Comparison of ENCODE assay signal across 9 cellular contexts in genomic region chr13:40613192-40613818, GRCh38. TPM values are rescaled to one million over a fixed set of nuclear protein-coding genes. Genes with fewer than 3 reads are reported as not detected.
DNase-seq lines count a peak whose midpoint lies in the region; ATAC-seq and TF ChIP-seq lines count a peak whose summit lies in the region.
"Had no signal": no experiment of that assay in that cellular context is flagged by ENCODE, and none has a peak within 500 bp of the region (broad histone marks: within the 10 kb centered on the region; RNA-seq: fewer than 3 reads in every experiment).

No MANE protein-coding gene starts in this region.

- no peaks in the 10 kb centered on the region for H3K9me3 Mint-ChIP-seq in T-cell
- no peaks in the 10 kb centered on the region for H3K9me3 Mint-ChIP-seq in central memory CD8-positive, alpha-beta T cell

- H3K4ac ChIP-seq in trophoblast cell (ENCODE audit: low read depth, low read length) = peak overlapping the region; percentile 64

- H3K4me3 Mint-ChIP-seq in T-cell = peak overlapping the region; percentile 73 to 81 (median 78)
- peak overlapping the region; percentile 75 for H3K4me3 Mint-ChIP-seq in central memory CD8-positive, alpha-beta T cell

- no TSS peak for BruUV-seq in A673 (replicated peaks; lab: Mats Ljungman, UMichigan)

- no peak for TF ChIP-seq CTCF in A673 (conservative IDR thresholded peaks at IDR 0.05; ENCODE audit: low read depth, low read length)

- CTCF ChIA-PET in T-cell (lab: Charles Lee) = interaction anchor here (0.5 to 1.3 kb wide), 5 partner anchors 9 to 545 kb away, joined by 3 to 6 read pairs (median 4); no protein-coding TSS in a partner anchor
- CTCF ChIA-PET in A673 (lab: Charles Lee) = no interaction called here

- H2AFZ ChIP-seq in trophoblast cell (ENCODE audit: insufficient read depth, low read length, poor library complexity) = peak overlapping the region; percentile 45

- POLR2A ChIA-PET in T-cell (lab: Charles Lee) = interaction anchor here (0.5 to 1.2 kb wide), 8 partner anchors 9 to 127 kb away, joined by 3 to 9 read pairs (median 4); no protein-coding TSS in a partner anchor
- POLR2A ChIA-PET in A673 (lab: Charles Lee; ENCODE audit: low non-redundant PET) = no interaction called here

- H2BK12ac ChIP-seq in trophoblast cell (ENCODE audit: low read length) = no peak overlapping the region

- peaks cover 2% of the 10 kb centered on the region for H3K79me1 ChIP-seq in trophoblast cell (ENCODE audit: low read length)

- no peaks in the 10 kb centered on the region for H3K9me3 ChIP-seq in trophoblast cell (ENCODE audit: insufficient read depth, low read depth, low read length)
- H3K9me3 ChIP-seq in A673 (ENCODE audit: low read depth, low read length, poor library complexity, severe bottlenecking) = no peaks in the 10 kb centered on the region

- peaks cover 3% of the 10 kb centered on the region in 2 experiments for H3K36me3 ChIP-seq in trophoblast cell (ENCODE audit: control insufficient read depth in 1 of 2, insufficient read depth in 2 of 2, low read length in 2 of 2)
- H3K36me3 ChIP-seq in A673 (ENCODE audit: insufficient read depth, low read length, poor library complexity, severe bottlenecking) = no peaks in the 10 kb centered on the region

- no peaks in the 10 kb centered on the region for H3K27me3 Mint-ChIP-seq in T-cell
- no peaks in the 10 kb centered on the region for H3K27me3 Mint-ChIP-seq in central memory CD8-positive, alpha-beta T cell

- H4K8ac ChIP-seq in trophoblast cell (ENCODE audit: low read depth, low read length) = peak overlapping the region; percentile 31

- peaks cover 2% of the 10 kb centered on the region for H3K36me3 Mint-ChIP-seq in T-cell
- H3K36me3 Mint-ChIP-seq in central memory CD8-positive, alpha-beta T cell (ENCODE audit: insufficient read depth) = peaks cover 14% of the 10 kb centered on the region

- H3K27me3 ChIP-seq in trophoblast cell (ENCODE audit: insufficient read depth, low read length) (no peaks in the 10 kb centered on the region), A673 (replicated peaks; ENCODE audit: insufficient read depth, low read depth, low read length, poor library complexity) (no peaks in the 10 kb centered on the region)

- no peak overlapping the region for H4K91ac ChIP-seq in trophoblast cell (ENCODE audit: low read depth, low read length)

- H3K4me2 ChIP-seq in trophoblast cell (ENCODE audit: low read length) = no peak overlapping the region

- no CpG with 5 or more reads among the region's 7 CpGs for WGBS in trophoblast cell (ENCODE audit: extremely low coverage, insufficient coverage, insufficient read length)

- no peak overlapping the region for H4K12ac ChIP-seq in trophoblast cell (ENCODE audit: low read depth, low read length)

- H3K9ac ChIP-seq in trophoblast cell (ENCODE audit: low read length) = no peak overlapping the region

- peaks cover 14 to 22% of the 10 kb centered on the region in 2 experiments for H3K4me1 ChIP-seq in trophoblast cell (ENCODE audit: control insufficient read depth in 1 of 2, insufficient read depth in 2 of 2, low read length in 2 of 2)
- no peaks in the 10 kb centered on the region for H3K4me1 ChIP-seq in A673 (ENCODE audit: insufficient read depth, low read length, poor library complexity, severe bottlenecking)

- H2BK120ac ChIP-seq in trophoblast cell (ENCODE audit: insufficient read depth, low read length, poor library complexity) = no peak overlapping the region

- intact Hi-C loops in A673 (cut with micrococcal nuclease; ENCODE audit: unreplicated experiment) = no loop called here

- H3K27ac Mint-ChIP-seq in T-cell = peak overlapping the region; percentile 83 to 89
- peak overlapping the region; percentile 47 for H3K27ac Mint-ChIP-seq in central memory CD8-positive, alpha-beta T cell (ENCODE audit: low read depth)

- no peak overlapping the region for H3K14ac ChIP-seq in trophoblast cell (ENCODE audit: low read length)

- H2AK5ac ChIP-seq in trophoblast cell (ENCODE audit: low read length) = no peak overlapping the region

- no peak overlapping the region for H3K27ac ChIP-seq in trophoblast cell (ENCODE audit: low read depth, low read length)
- no peak overlapping the region for H3K27ac ChIP-seq in A673 (ENCODE audit: low read depth, low read length, poor library complexity, severe bottlenecking)
- H3K27ac ChIP-seq: epithelial cell of prostate had no signal

- peaks cover 18% of the 10 kb centered on the region for H3K79me2 ChIP-seq in trophoblast cell (ENCODE audit: control insufficient read depth, insufficient read depth, low read length, poor library complexity)

- peaks cover 84 to 98% (median 96%) of the 10 kb centered on the region in 3 donors for H3K4me1 Mint-ChIP-seq in T-cell
- H3K4me1 Mint-ChIP-seq in central memory CD8-positive, alpha-beta T cell = peaks cover 71% of the 10 kb centered on the region

- H3K23ac ChIP-seq in trophoblast cell (ENCODE audit: low read length) = no peak overlapping the region

- no peak overlapping the region for H2BK5ac ChIP-seq in trophoblast cell (ENCODE audit: low read depth, low read length, poor library complexity)

- H3K4me3 ChIP-seq in trophoblast cell (ENCODE audit: low read depth, low read length) (no peak overlapping the region), A673 (ENCODE audit: low read depth, low read length, poor library complexity, severe bottlenecking) (no peak overlapping the region)

- H3K18ac ChIP-seq in trophoblast cell (ENCODE audit: low read length) = peak overlapping the region; percentile 62

- ATAC-seq in GM18511 (IDR thresholded peaks at IDR 0.05; ENCODE audit: unreplicated experiment) (peak; percentile 86), HG02610 (IDR thresholded peaks at IDR 0.05; ENCODE audit: unreplicated experiment) (peak; percentile 75), T-cell (replicated peaks in 1 of 4) (peak; percentile 74 to 86 (median 80))
- peak; percentile 89 for ATAC-seq in central memory CD8-positive, alpha-beta T cell (replicated peaks; ENCODE audit: extremely low read depth, poor library complexity, severe bottlenecking)

- peak; percentile 26 to 76 (median 58) for DNase-seq in T-cell
- peak; percentile 33 to 73 for DNase-seq in central memory CD8-positive, alpha-beta T cell (ENCODE audit: low spot score in 2 of 2)
- DNase-seq in trophoblast cell = no peak
- no peak for DNase-seq in GOT3 (lab: John Stamatoyannopoulos, UW)
- no peak for DNase-seq in DMS114 treated with DMSO at 0.1 percent for 48 hours (lab: John Stamatoyannopoulos, UW; ENCODE audit: unreplicated experiment)
- DNase-seq in A673 (ENCODE audit: low spot score) = no peak

RNA-seq across cellular contexts. Expression of gene FOXO1, which starts 53.1 kb away (rescaled TPM):
- total RNA-seq in T-cell = 10 to 100 TPM; 73.0 to 89.1 (median 84.5) TPM
- 22.6 and 23.1 TPM in 2 replicates for polyA plus RNA-seq in trophoblast cell (2013)
- 2.9 and 3.0 TPM in 2 replicates for total RNA-seq in A673 (2021)

Comparison
In these comparisons a context has a peak if more than half of its experiments do, and no peak if none do; other contexts are left out.
1. DNase-seq: peak in T-cell (34 of 34) and central memory CD8-positive, alpha-beta T cell (2 of 2); none in trophoblast cell (0 of 2), GOT3 (single experiment), DMS114 treated with DMSO at 0.1 percent for 48 hours (single experiment) and A673 (single experiment).
2. RNA of gene FOXO1, which starts 53.1 kb away (total RNA-seq): 73.0 to 89.1 TPM in T-cell; 2.9 to 3.0 TPM in A673; every median in the first group is over 10 times any median in the second.
3. Peak in every context shown above with its lines, with median percentiles within 50 percentile points of each other: ATAC-seq.